In the genomic region with DNA sequence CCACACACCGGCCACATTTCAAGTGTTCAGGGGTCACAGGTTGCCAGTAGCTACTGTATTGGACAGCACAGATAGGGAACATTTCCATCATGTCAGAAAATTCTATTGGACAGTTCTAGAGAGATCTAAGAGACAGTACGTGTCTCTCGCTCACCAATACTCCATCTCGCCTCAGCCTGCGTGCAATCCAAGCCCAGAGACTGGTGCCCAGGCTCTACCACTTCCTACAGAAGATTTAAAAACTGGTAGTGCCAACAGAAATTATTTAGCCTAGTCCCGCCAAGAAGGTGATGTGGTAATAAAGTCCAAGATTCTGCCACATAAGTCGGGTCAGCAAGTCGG, we compare ENCODE assay signal across 8 cellular contexts. TPM values are rescaled to one million over a fixed set of nuclear protein-coding genes. Genes with fewer than 3 reads are reported as not detected.
DNase-seq lines count a peak whose midpoint lies in the region; ATAC-seq lines count a peak whose summit lies in the region.

No MANE protein-coding gene starts in this region.

- H3K36me3 ChIP-seq in iPS-15b (ENCODE audit: control insufficient read depth, insufficient read depth, low read length) = no peaks in the 10 kb centered on the region

- H3K9me3 Mint-ChIP-seq in activated CD8-positive, alpha-beta T cell treated with anti-CD3 and anti-CD28 coated beads, Interleukin-2, amount 10 ng/mL, durations not matched to agents 7 days and 5 days (ENCODE audit: insufficient read depth) = no peaks in the 10 kb centered on the region
- no peaks in the 10 kb centered on the region for H3K9me3 Mint-ChIP-seq in stimulated activated naive CD8-positive, alpha-beta T cell treated with anti-CD3 and anti-CD28 coated beads, Interleukin-15, Interleukin-2, amounts not matched to agents 100 ng/mL and 50 ng/mL, for 24 hours

- peak; percentile 9 to 12 for ATAC-seq in activated CD4-positive, CD25-positive, alpha-beta regulatory T cell treated with anti-CD3 and anti-CD28 coated beads, Interleukin-2, amount 50 U/mL, for 24 hours
- peak; percentile 34 for ATAC-seq in HG03095 (IDR thresholded peaks at IDR 0.05; ENCODE audit: unreplicated experiment)
- peak; percentile 21 for ATAC-seq in activated CD8-positive, alpha-beta T cell treated with anti-CD3 and anti-CD28 coated beads, Interleukin-2, amount 10 ng/mL, durations not matched to agents 7 days and 5 days

- H3K27me3 Mint-ChIP-seq in activated CD8-positive, alpha-beta T cell treated with anti-CD3 and anti-CD28 coated beads, Interleukin-2, amount 10 ng/mL, durations not matched to agents 7 days and 5 days (ENCODE audit: low read depth) = peaks cover 20% of the 10 kb centered on the region
- H3K27me3 Mint-ChIP-seq in stimulated activated naive CD8-positive, alpha-beta T cell treated with anti-CD3 and anti-CD28 coated beads, Interleukin-15, Interleukin-2, amounts not matched to agents 100 ng/mL and 50 ng/mL, for 24 hours = peaks cover 9% of the 10 kb centered on the region

- CTCF ChIA-PET in activated CD8-positive, alpha-beta T cell treated with anti-CD3 and anti-CD28 coated beads, Interleukin-2, amount 10 ng/mL, durations not matched to agents 7 days and 5 days (lab: Charles Lee) = interaction anchor here (1.2 kb wide), 1 partner anchor 14 kb away, joined by 3 read pairs; no protein-coding TSS in a partner anchor

- no peak for DNase-seq in activated CD4-positive, CD25-positive, alpha-beta regulatory T cell (lab: John Stamatoyannopoulos, UW)
- DNase-seq in activated CD8-positive, alpha-beta T cell treated with anti-CD3 and anti-CD28 coated beads, Interleukin-2, amount 10 ng/mL, durations not matched to agents 7 days and 5 days = no peak
- no peak for DNase-seq in stimulated activated CD4-positive, alpha-beta T cell treated with anti-CD3 and anti-CD28 coated beads, Interleukin-12 subunit alpha, Interleukin-12 subunit beta, amount 100 ng/mL, for 4 hours
- DNase-seq in effector CD4-positive, alpha-beta T cell = no peak

- H3K4me3 ChIP-seq in iPS-15b (ENCODE audit: low read depth, low read length) = peak overlapping the region; percentile 60

- H3K27ac Mint-ChIP-seq in activated CD8-positive, alpha-beta T cell treated with anti-CD3 and anti-CD28 coated beads, Interleukin-2, amount 10 ng/mL, durations not matched to agents 7 days and 5 days = peak overlapping the region; percentile 79
- H3K27ac Mint-ChIP-seq in stimulated activated naive CD8-positive, alpha-beta T cell treated with anti-CD3 and anti-CD28 coated beads, Interleukin-15, Interleukin-2, amounts not matched to agents 100 ng/mL and 50 ng/mL, for 24 hours = peak overlapping the region; percentile 69

- peak overlapping the region; percentile 93 for H3K4me3 Mint-ChIP-seq in activated CD8-positive, alpha-beta T cell treated with anti-CD3 and anti-CD28 coated beads, Interleukin-2, amount 10 ng/mL, durations not matched to agents 7 days and 5 days
- peak overlapping the region; percentile 91 for H3K4me3 Mint-ChIP-seq in stimulated activated naive CD8-positive, alpha-beta T cell treated with anti-CD3 and anti-CD28 coated beads, Interleukin-15, Interleukin-2, amounts not matched to agents 100 ng/mL and 50 ng/mL, for 24 hours

- no peaks in the 10 kb centered on the region for H3K9me3 ChIP-seq in iPS-15b (ENCODE audit: control insufficient read depth, insufficient read depth, low read length)

- POLR2A ChIA-PET in activated CD8-positive, alpha-beta T cell treated with anti-CD3 and anti-CD28 coated beads, Interleukin-2, amount 10 ng/mL, durations not matched to agents 7 days and 5 days (lab: Charles Lee) = interaction anchor here (1.7 kb wide), 1 partner anchor 649 kb away, joined by 5 read pairs; a partner anchor contains a TSS

- H3K4me1 Mint-ChIP-seq in activated CD8-positive, alpha-beta T cell treated with anti-CD3 and anti-CD28 coated beads, Interleukin-2, amount 10 ng/mL, durations not matched to agents 7 days and 5 days (ENCODE audit: low read depth) = peaks cover 31% of the 10 kb centered on the region
- H3K4me1 Mint-ChIP-seq in stimulated activated naive CD8-positive, alpha-beta T cell treated with anti-CD3 and anti-CD28 coated beads, Interleukin-15, Interleukin-2, amounts not matched to agents 100 ng/mL and 50 ng/mL, for 24 hours (ENCODE audit: low read depth) = peaks cover 40% of the 10 kb centered on the region

- peaks cover 5% of the 10 kb centered on the region for H3K36me3 Mint-ChIP-seq in activated CD8-positive, alpha-beta T cell treated with anti-CD3 and anti-CD28 coated beads, Interleukin-2, amount 10 ng/mL, durations not matched to agents 7 days and 5 days (ENCODE audit: low read depth)
- H3K36me3 Mint-ChIP-seq in stimulated activated naive CD8-positive, alpha-beta T cell treated with anti-CD3 and anti-CD28 coated beads, Interleukin-15, Interleukin-2, amounts not matched to agents 100 ng/mL and 50 ng/mL, for 24 hours (ENCODE audit: low read depth) = no peaks in the 10 kb centered on the region

- H3K4me1 ChIP-seq in iPS-15b (ENCODE audit: control insufficient read depth, insufficient read depth, low read length) = no peaks in the 10 kb centered on the region

- H3K9ac ChIP-seq in iPS-15b (ENCODE audit: low read depth, low read length) = peak overlapping the region; percentile 16

- peaks cover 3% of the 10 kb centered on the region for H3K27me3 ChIP-seq in iPS-15b (ENCODE audit: control insufficient read depth, insufficient read depth, low read length)

RNA-seq across cellular contexts. Expression of a gene that starts 0.4 kb away (rescaled TPM):
- total RNA-seq in activated CD8-positive, alpha-beta T cell treated with anti-CD3 and anti-CD28 coated beads, Interleukin-2, amount 10 ng/mL, durations not matched to agents 7 days and 5 days = 10 to 100 TPM; 39.2 to 39.6 TPM
